In genomic region chr14:78029471-78030372, GRCh38 we compare ENCODE assay signal across 12 cellular contexts.
DNase-seq lines count a peak whose midpoint lies in the region; ATAC-seq and TF ChIP-seq lines count a peak whose summit lies in the region.
"Had no signal": no experiment of that assay in that cellular context is flagged by ENCODE, and none has a peak within 500 bp of the region (broad histone marks: within the 10 kb centered on the region; RNA-seq: fewer than 3 reads in every experiment).

No MANE protein-coding gene starts in this region.

- ATAC-seq in GM18858 (IDR thresholded peaks at IDR 0.05; ENCODE audit: unreplicated experiment) (no peak), psoas muscle (no peak), GM18867 (IDR thresholded peaks at IDR 0.05; ENCODE audit: unreplicated experiment) (no peak), GM18873 (IDR thresholded peaks at IDR 0.05; ENCODE audit: low FRiP score, unreplicated experiment) (no peak)
- ATAC-seq: stimulated activated naive B cell treated with anti-CD40 and anti-IgM and Interleukin-4, amounts not matched to agents 10 μg/mL and 1 μg/mL and 100 μg/mL, for 72 hours had no signal

- intact Hi-C loops in psoas muscle (cut with DNase I), result loop anchor here in 1 of 2 donors (10.0 kb wide), 1 partner anchor 535 kb away; no protein-coding TSS in a partner anchor

- H3K9me3 ChIP-seq in SJCRH30 (replicated peaks), result no peaks in the 10 kb centered on the region
- no peaks in the 10 kb centered on the region for H3K9me3 ChIP-seq in psoas muscle
- H3K9me3 ChIP-seq: BLaER1 had no signal

- H3K4me1 ChIP-seq in SJCRH30, result no peaks in the 10 kb centered on the region
- no peaks in the 10 kb centered on the region for H3K4me1 ChIP-seq in psoas muscle
- H3K4me1 ChIP-seq: BLaER1 had no signal

- H3K27me3 ChIP-seq in SJCRH30, result no peaks in the 10 kb centered on the region
- peaks cover 0 to 3% (median 1%) of the 10 kb centered on the region in 3 donors for H3K27me3 ChIP-seq in psoas muscle (ENCODE audit: insufficient read depth in 3 of 3, low read length in 2 of 3)
- H3K27me3 ChIP-seq: BLaER1 had no signal

- peak; percentile 33 for DNase-seq in AG20443 (ENCODE audit: low spot score)
- peak; percentile 91 for DNase-seq in NCI-H1105 (lab: John Stamatoyannopoulos, UW)
- DNase-seq in SJCRH30, result peak; percentile 5 to 14
- DNase-seq in iPS-NIHi11 (ENCODE audit: low spot score), result peak; percentile 15
- no peak for DNase-seq in psoas muscle
- DNase-seq: activated B cell treated with CpG ODN at 0.5 μM for 24 hours; IMR-90; stimulated activated naive B cell treated with anti-CD40 and anti-IgM and Interleukin-4, amounts not matched to agents 10 μg/mL and 1 μg/mL and 100 μg/mL, for 72 hours had no signal

- H3K4me3 ChIP-seq in SJCRH30 (no peak overlapping the region), psoas muscle (no peak overlapping the region)
- H3K4me3 ChIP-seq: BLaER1 had no signal

- TF ChIP-seq CTCF in psoas muscle (IDR thresholded peaks at IDR 0.05), result no peak

- 41 to 47% (median 44%) methylated on average over 18 of the region's 18 CpGs for WGBS in psoas muscle, 3 donors

- no peak overlapping the region for H3K27ac ChIP-seq in SJCRH30
- no peak overlapping the region for H3K27ac ChIP-seq in psoas muscle
- H3K27ac ChIP-seq: BLaER1 had no signal

- H3K36me3 ChIP-seq in SJCRH30, result no peaks in the 10 kb centered on the region
- no peaks in the 10 kb centered on the region for H3K36me3 ChIP-seq in psoas muscle (ENCODE audit: insufficient read depth in 1 of 2, low read depth in 1 of 2)
- H3K36me3 ChIP-seq: BLaER1 had no signal

Comparison
In these comparisons a context has a peak if more than half of its experiments do, and no peak if none do; other contexts are left out.
1. DNase-seq: peak in AG20443 (single experiment), NCI-H1105 (single experiment), SJCRH30 (2 of 2) and iPS-NIHi11 (single experiment); none in psoas muscle (0 of 2).